ENCODE assay signal across 15 cellular contexts in the genomic region with DNA sequence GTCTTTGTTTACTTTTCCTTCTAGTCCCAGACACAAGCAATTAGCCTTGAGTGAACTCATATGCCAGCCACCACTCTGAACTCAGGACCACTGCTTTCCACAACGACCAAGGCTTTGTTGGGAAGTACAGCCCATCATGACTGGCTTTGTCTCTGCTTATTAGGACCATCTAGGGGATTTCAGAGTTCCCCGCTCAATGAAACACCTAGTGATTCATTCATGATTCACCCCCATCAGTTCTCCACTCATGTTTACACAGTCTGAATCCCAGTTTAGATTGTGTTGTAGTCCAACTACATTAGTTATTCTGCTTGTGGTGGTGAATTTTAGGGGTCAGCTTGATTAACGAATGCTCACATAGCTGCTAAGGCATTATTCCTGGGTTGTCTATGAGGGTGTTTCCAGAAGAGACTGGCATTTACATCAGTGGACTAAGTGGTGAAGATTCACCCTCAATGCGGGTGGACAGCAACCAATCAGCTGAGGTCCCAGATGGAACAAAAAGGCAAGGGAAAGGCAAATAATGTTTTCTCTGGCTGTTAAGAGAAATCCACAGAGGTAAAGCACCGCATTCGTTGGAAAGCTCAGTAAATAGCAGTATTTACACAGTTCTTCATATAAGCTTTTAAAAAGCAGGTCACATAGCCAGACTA.
DNase-seq lines count a peak whose midpoint lies in the region; ATAC-seq, FAIRE-seq and TF ChIP-seq lines count a peak whose summit lies in the region.
"Had no signal": no experiment of that assay in that cellular context is flagged by ENCODE, and none has a peak within 500 bp of the region (broad histone marks: within the 10 kb centered on the region; RNA-seq: fewer than 3 reads in every experiment).

No MANE protein-coding gene starts in this region.

- H3K27ac Mint-ChIP-seq in MCF 10A (ENCODE audit: low read depth, unreplicated experiment) (no peak overlapping the region), nephron progenitor cell (no peak overlapping the region)
- H3K27ac Mint-ChIP-seq: activated CD8-positive, alpha-beta memory T cell treated with anti-CD3 and anti-CD28 coated beads, Interleukin-2, amount 10 ng/mL, durations not matched to agents 7 days and 5 days; B cell had no signal

- H3K36me3 Mint-ChIP-seq in MCF 10A (ENCODE audit: insufficient read depth, unreplicated experiment) (no peaks in the 10 kb centered on the region), nephron progenitor cell (ENCODE audit: low read depth) (no peaks in the 10 kb centered on the region)
- H3K36me3 Mint-ChIP-seq: activated CD8-positive, alpha-beta memory T cell treated with anti-CD3 and anti-CD28 coated beads, Interleukin-2, amount 10 ng/mL, durations not matched to agents 7 days and 5 days had no signal

- peak; percentile 71 for ATAC-seq in SK-N-SH treated with all-trans-retinoic acid at 6 μM for 48 hours
- no peak for ATAC-seq in GM21529 (IDR thresholded peaks at IDR 0.05; ENCODE audit: unreplicated experiment)
- ATAC-seq in HG03521 (IDR thresholded peaks at IDR 0.05; ENCODE audit: unreplicated experiment), result no peak
- ATAC-seq: activated CD8-positive, alpha-beta memory T cell treated with anti-CD3 and anti-CD28 coated beads, Interleukin-2, amount 10 ng/mL, durations not matched to agents 7 days and 5 days; left colon had no signal

- H3K36me3 ChIP-seq in breast epithelium, result no peaks in the 10 kb centered on the region
- H3K36me3 ChIP-seq: adrenal gland, neutrophil had no signal

- CTCF ChIA-PET in MCF 10A (lab: Yijun Ruan, JAX), result interaction anchor here (1.0 kb wide), 1 partner anchor 21 kb away, joined by 3 read pairs; no protein-coding TSS in a partner anchor

- no peak overlapping the region for H3K27ac ChIP-seq in breast epithelium
- H3K27ac ChIP-seq: adrenal gland, neutrophil had no signal

- no peak for FAIRE-seq in urothelium cell line (lab: Jason Lieb, UNC)

- no peaks in the 10 kb centered on the region for H3K9me3 Mint-ChIP-seq in MCF 10A (ENCODE audit: unreplicated experiment)
- H3K9me3 Mint-ChIP-seq in nephron progenitor cell, result no peaks in the 10 kb centered on the region

- H3K4me1 ChIP-seq in breast epithelium, result no peaks in the 10 kb centered on the region
- H3K4me1 ChIP-seq: adrenal gland had no signal

- no peaks in the 10 kb centered on the region for H3K9me3 ChIP-seq in breast epithelium
- H3K9me3 ChIP-seq: adrenal gland, neutrophil had no signal

- TF ChIP-seq POLR2A in breast epithelium (IDR thresholded peaks at IDR 0.05), result no peak

- no TSS peak for BruUV-seq in MCF 10A (replicated peaks; lab: Mats Ljungman, UMichigan)

- no peak overlapping the region for H3K4me3 ChIP-seq in breast epithelium
- H3K4me3 ChIP-seq in fibroblast of pulmonary artery (replicated peaks; ENCODE audit: low read depth, low read length), result no peak overlapping the region
- H3K4me3 ChIP-seq: adrenal gland had no signal

- intact Hi-C loops in MCF 10A (cut with micrococcal nuclease), result loop anchor here (10.0 kb wide), 2 partner anchors 1685 to 1985 kb away; no protein-coding TSS in a partner anchor
- intact Hi-C loops in breast epithelium (cut with DNase I; ENCODE audit: low total_unique reads), result no loop called here

- H3K27me3 Mint-ChIP-seq in MCF 10A (ENCODE audit: insufficient read depth, unreplicated experiment), result no peaks in the 10 kb centered on the region
- H3K27me3 Mint-ChIP-seq in nephron progenitor cell (ENCODE audit: low read depth, poor library complexity), result peaks cover 2% of the 10 kb centered on the region

- H3K4me1 Mint-ChIP-seq in MCF 10A (ENCODE audit: insufficient read depth, unreplicated experiment), result peaks cover 23% of the 10 kb centered on the region
- peaks cover 8% of the 10 kb centered on the region for H3K4me1 Mint-ChIP-seq in nephron progenitor cell
- H3K4me1 Mint-ChIP-seq: B cell had no signal

- DNase-seq in MCF 10A (ENCODE audit: unreplicated experiment), result peak; percentile 83
- DNase-seq in breast epithelium (ENCODE audit: low spot score in 2 of 2), result no peak
- peak; percentile 58 for DNase-seq in fibroblast of pulmonary artery (ENCODE audit: low read depth)
- peak; percentile 38 for DNase-seq in urothelium cell line (ENCODE audit: low spot score)
- DNase-seq in nephron progenitor cell, result no peak
- DNase-seq: activated CD8-positive, alpha-beta memory T cell treated with anti-CD3 and anti-CD28 coated beads, Interleukin-2, amount 10 ng/mL, durations not matched to agents 7 days and 5 days; adrenal gland; GF-D8; left colon; NCI-H187 had no signal

- TF ChIP-seq CTCF in MCF 10A (IDR thresholded peaks at IDR 0.05; ENCODE audit: unreplicated experiment) (no peak), breast epithelium (IDR thresholded peaks at IDR 0.05) (no peak), fibroblast of pulmonary artery (IDR thresholded peaks at IDR 0.05; ENCODE audit: low read length, missing control alignments) (no peak), nephron progenitor cell (IDR thresholded peaks at IDR 0.05) (no peak)

- H3K4me3 Mint-ChIP-seq in MCF 10A (ENCODE audit: unreplicated experiment), result no peak overlapping the region
- no peak overlapping the region for H3K4me3 Mint-ChIP-seq in nephron progenitor cell
- H3K4me3 Mint-ChIP-seq: activated CD8-positive, alpha-beta memory T cell treated with anti-CD3 and anti-CD28 coated beads, Interleukin-2, amount 10 ng/mL, durations not matched to agents 7 days and 5 days; B cell had no signal

- no peaks in the 10 kb centered on the region for H3K27me3 ChIP-seq in breast epithelium
- H3K27me3 ChIP-seq: adrenal gland, neutrophil had no signal

- POLR2A ChIA-PET in MCF 10A (lab: Yijun Ruan, JAX), result no interaction called here

TF ChIP-seq in SK-N-SH treated with all-trans-retinoic acid at 6 μM for 48 hours, 23 proteins besides CTCF, POLR2A, EP300 and RAD21 (continues in another document):
- no peak for TF ChIP-seq ARNTL (CRISPR knock-in tag; IDR thresholded peaks at IDR 0.05; ENCODE audit: borderline replicate concordance, low read depth)
- no peak for TF ChIP-seq ZNF70 (CRISPR knock-in tag; IDR thresholded peaks at IDR 0.05)
- TF ChIP-seq ZFP30 (CRISPR knock-in tag; IDR thresholded peaks at IDR 0.05), result no peak
- TF ChIP-seq, protein P1, sequence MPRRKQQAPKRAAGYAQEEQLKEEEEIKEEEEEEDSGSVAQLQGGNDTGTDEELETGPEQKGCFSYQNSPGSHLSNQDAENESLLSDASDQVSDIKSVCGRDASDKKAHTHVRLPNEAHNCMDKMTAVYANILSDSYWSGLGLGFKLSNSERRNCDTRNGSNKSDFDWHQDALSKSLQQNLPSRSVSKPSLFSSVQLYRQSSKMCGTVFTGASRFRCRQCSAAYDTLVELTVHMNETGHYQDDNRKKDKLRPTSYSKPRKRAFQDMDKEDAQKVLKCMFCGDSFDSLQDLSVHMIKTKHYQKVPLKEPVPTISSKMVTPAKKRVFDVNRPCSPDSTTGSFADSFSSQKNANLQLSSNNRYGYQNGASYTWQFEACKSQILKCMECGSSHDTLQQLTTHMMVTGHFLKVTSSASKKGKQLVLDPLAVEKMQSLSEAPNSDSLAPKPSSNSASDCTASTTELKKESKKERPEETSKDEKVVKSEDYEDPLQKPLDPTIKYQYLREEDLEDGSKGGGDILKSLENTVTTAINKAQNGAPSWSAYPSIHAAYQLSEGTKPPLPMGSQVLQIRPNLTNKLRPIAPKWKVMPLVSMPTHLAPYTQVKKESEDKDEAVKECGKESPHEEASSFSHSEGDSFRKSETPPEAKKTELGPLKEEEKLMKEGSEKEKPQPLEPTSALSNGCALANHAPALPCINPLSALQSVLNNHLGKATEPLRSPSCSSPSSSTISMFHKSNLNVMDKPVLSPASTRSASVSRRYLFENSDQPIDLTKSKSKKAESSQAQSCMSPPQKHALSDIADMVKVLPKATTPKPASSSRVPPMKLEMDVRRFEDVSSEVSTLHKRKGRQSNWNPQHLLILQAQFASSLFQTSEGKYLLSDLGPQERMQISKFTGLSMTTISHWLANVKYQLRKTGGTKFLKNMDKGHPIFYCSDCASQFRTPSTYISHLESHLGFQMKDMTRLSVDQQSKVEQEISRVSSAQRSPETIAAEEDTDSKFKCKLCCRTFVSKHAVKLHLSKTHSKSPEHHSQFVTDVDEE (CRISPR knock-in tag; IDR thresholded peaks at IDR 0.05), result no peak
- TF ChIP-seq GLIS3 (CRISPR knock-in tag; IDR thresholded peaks at IDR 0.05), result no peak
- no peak for TF ChIP-seq PPARA (CRISPR knock-in tag; IDR thresholded peaks at IDR 0.05; ENCODE audit: borderline replicate concordance)
- no peak for TF ChIP-seq ZC3H10 (CRISPR knock-in tag; IDR thresholded peaks at IDR 0.05)
- TF ChIP-seq ZNF565 (CRISPR knock-in tag; conservative IDR thresholded peaks at IDR 0.05; ENCODE audit: low read depth), result no peak
- TF ChIP-seq ZFP3 (CRISPR knock-in tag; IDR thresholded peaks at IDR 0.05), result no peak
- no peak for TF ChIP-seq POU6F1 (CRISPR knock-in tag; IDR thresholded peaks at IDR 0.05; ENCODE audit: borderline replicate concordance, low read depth)
- TF ChIP-seq SNAI2 (CRISPR knock-in tag; IDR thresholded peaks at IDR 0.05), result no peak
- no peak for TF ChIP-seq ESRRG (CRISPR knock-in tag; IDR thresholded peaks at IDR 0.05)

Comparison
In these comparisons a context has a peak if more than half of its experiments do, and no peak if none do; other contexts are left out.
1. DNase-seq: peak in MCF 10A (single experiment), fibroblast of pulmonary artery (single experiment) and urothelium cell line (single experiment); none in breast epithelium (0 of 2) and nephron progenitor cell (single experiment).